Comparison of ENCODE assay signal across 10 cellular contexts in genomic region chr2:174596994-174597346, GRCh38. TPM values are rescaled to one million over a fixed set of nuclear protein-coding genes. Genes with fewer than 3 reads are reported as not detected.
DNase-seq lines count a peak whose midpoint lies in the region; ATAC-seq and TF ChIP-seq lines count a peak whose summit lies in the region.
"Had no signal": no experiment of that assay in that cellular context is flagged by ENCODE, and none has a peak within 500 bp of the region (broad histone marks: within the 10 kb centered on the region; RNA-seq: fewer than 3 reads in every experiment).

No MANE protein-coding gene starts in this region.

- H3K27ac ChIP-seq in right lobe of liver (peak overlapping the region; percentile 50 to 89 (median 60)), thymus (ENCODE audit: low read depth) (peak overlapping the region; percentile 73)

- ATAC-seq in right lobe of liver (no peak), HG03342 (IDR thresholded peaks at IDR 0.05; ENCODE audit: unreplicated experiment) (no peak)

- H3K4me1 Mint-ChIP-seq in activated naive CD4-positive, alpha-beta T cell treated with anti-CD3 and anti-CD28 coated beads for 36 hours (ENCODE audit: low read depth): peaks cover 50% of the 10 kb centered on the region
- H3K4me1 Mint-ChIP-seq in activated CD4-positive, alpha-beta memory T cell treated with anti-CD3 and anti-CD28 coated beads for 36 hours (ENCODE audit: low read depth): peaks cover 71% of the 10 kb centered on the region

- H3K4me3 Mint-ChIP-seq in activated naive CD4-positive, alpha-beta T cell treated with anti-CD3 and anti-CD28 coated beads for 36 hours: peak overlapping the region; percentile 78
- peak overlapping the region; percentile 81 for H3K4me3 Mint-ChIP-seq in activated CD4-positive, alpha-beta memory T cell treated with anti-CD3 and anti-CD28 coated beads for 36 hours

- H3K9me3 ChIP-seq in right lobe of liver (no peaks in the 10 kb centered on the region), thymus (ENCODE audit: control insufficient read depth) (no peaks in the 10 kb centered on the region)

- POLR2A ChIA-PET in activated CD4-positive, alpha-beta memory T cell treated with anti-CD3 and anti-CD28 coated beads for 36 hours (lab: Charles Lee): interaction anchor here (0.9 to 11.0 kb wide), 12 partner anchors 13 to 107 kb away, joined by 3 to 126 read pairs (median 6); no protein-coding TSS in a partner anchor

- H3K4me1 ChIP-seq in right lobe of liver (no peaks in the 10 kb centered on the region), thymus (ENCODE audit: control insufficient read depth, insufficient read depth, low read length) (peaks cover 25% of the 10 kb centered on the region)

- peak; percentile 3 for DNase-seq in activated naive CD4-positive, alpha-beta T cell treated with anti-CD3 and anti-CD28 coated beads for 36 hours
- no peak for DNase-seq in activated naive CD4-positive, alpha-beta T cell treated with Interleukin-2 at 50 U/mL for 16 hours
- no peak for DNase-seq in activated CD4-positive, alpha-beta memory T cell treated with anti-CD3 and anti-CD28 coated beads for 36 hours
- DNase-seq in right lobe of liver: no peak
- DNase-seq in HCEC 1CT: no peak
- DNase-seq in effector CD4-positive, alpha-beta T cell: no peak
- DNase-seq: NCI-H1105; stimulated activated CD4-positive, alpha-beta T cell treated with anti-CD3 and anti-CD28 coated beads, Interleukin-12 subunit alpha, Interleukin-12 subunit beta, amount 100 ng/mL, for 4 hours had no signal

- no peak for TF ChIP-seq CTCF in right lobe of liver (IDR thresholded peaks at IDR 0.05)

- H3K36me3 Mint-ChIP-seq in activated naive CD4-positive, alpha-beta T cell treated with anti-CD3 and anti-CD28 coated beads for 36 hours (ENCODE audit: low read depth): peaks cover 30% of the 10 kb centered on the region
- peaks cover 28% of the 10 kb centered on the region for H3K36me3 Mint-ChIP-seq in activated CD4-positive, alpha-beta memory T cell treated with anti-CD3 and anti-CD28 coated beads for 36 hours

- intact Hi-C loops in activated naive CD4-positive, alpha-beta T cell treated with anti-CD3 and anti-CD28 coated beads for 36 hours (cut with micrococcal nuclease): loop anchor here (1.0 to 2.0 kb wide), 4 partner anchors 11 to 572 kb away; partner anchors contain the start of gene ATF2
- intact Hi-C loops in activated CD4-positive, alpha-beta memory T cell treated with anti-CD3 and anti-CD28 coated beads for 36 hours (cut with micrococcal nuclease): loop anchor here (1.0 to 5.0 kb wide), 7 partner anchors 11 to 570 kb away; partner anchors contain the start of gene ATF2
- intact Hi-C loops in right lobe of liver (cut with DNase I): no loop called here

- no peaks in the 10 kb centered on the region for H3K27me3 ChIP-seq in right lobe of liver
- no peaks in the 10 kb centered on the region for H3K27me3 ChIP-seq in thymus (ENCODE audit: control insufficient read depth, insufficient read depth)

- peak overlapping the region; percentile 99 for H3K27ac Mint-ChIP-seq in activated naive CD4-positive, alpha-beta T cell treated with anti-CD3 and anti-CD28 coated beads for 36 hours
- H3K27ac Mint-ChIP-seq in activated CD4-positive, alpha-beta memory T cell treated with anti-CD3 and anti-CD28 coated beads for 36 hours: peak overlapping the region; percentile 98

- H3K36me3 ChIP-seq in right lobe of liver (no peaks in the 10 kb centered on the region), thymus (ENCODE audit: control insufficient read depth, insufficient read depth) (no peaks in the 10 kb centered on the region)

- WGBS in right lobe of liver (ENCODE audit: insufficient coverage, low coverage, low lambda C conversion rate, missing lambda C conversion rate): 44% methylated on average over 4 of the region's 4 CpGs
- WGBS in thymus: 39% methylated on average over 4 of the region's 4 CpGs

- CTCF ChIA-PET in activated naive CD4-positive, alpha-beta T cell treated with anti-CD3 and anti-CD28 coated beads for 36 hours (lab: Charles Lee): interaction anchor here (1.0 to 17.9 kb wide), 8 partner anchors 9 to 96 kb away, joined by 3 to 224 read pairs (median 7); no protein-coding TSS in a partner anchor
- CTCF ChIA-PET in activated CD4-positive, alpha-beta memory T cell treated with anti-CD3 and anti-CD28 coated beads for 36 hours (lab: Charles Lee): interaction anchor here (0.7 to 13.8 kb wide), 12 partner anchors 9 to 104 kb away, joined by 3 to 96 read pairs (median 3); no protein-coding TSS in a partner anchor

- H3K9me3 Mint-ChIP-seq in activated naive CD4-positive, alpha-beta T cell treated with anti-CD3 and anti-CD28 coated beads for 36 hours: peaks cover 3% of the 10 kb centered on the region
- H3K9me3 Mint-ChIP-seq in activated CD4-positive, alpha-beta memory T cell treated with anti-CD3 and anti-CD28 coated beads for 36 hours: no peaks in the 10 kb centered on the region

- TF ChIP-seq POLR2A in right lobe of liver (IDR thresholded peaks at IDR 0.05): no peak

- H3K4me3 ChIP-seq in right lobe of liver: peak overlapping the region in 2 of 3 donors; percentile 16 to 24
- peak overlapping the region; percentile 33 for H3K4me3 ChIP-seq in thymus (ENCODE audit: low read length)

- no peaks in the 10 kb centered on the region for H3K27me3 Mint-ChIP-seq in activated naive CD4-positive, alpha-beta T cell treated with anti-CD3 and anti-CD28 coated beads for 36 hours (ENCODE audit: low read depth)
- H3K27me3 Mint-ChIP-seq in activated CD4-positive, alpha-beta memory T cell treated with anti-CD3 and anti-CD28 coated beads for 36 hours: no peaks in the 10 kb centered on the region

RNA-seq across cellular contexts. Expression of gene WIPF1, which starts 0.6 kb away (rescaled TPM):
- 100 to 1,000 TPM; 167 TPM for total RNA-seq in activated naive CD4-positive, alpha-beta T cell treated with anti-CD3 and anti-CD28 coated beads for 36 hours
- 100 to 1,000 TPM; 170 to 183 TPM for total RNA-seq in activated CD4-positive, alpha-beta memory T cell treated with anti-CD3 and anti-CD28 coated beads for 36 hours
- 10 to 100 TPM in 1 of 6 experiments, 1 to 10 TPM in 5; 5.0 to 15.3 (median 7.1) TPM for total RNA-seq in right lobe of liver
- polyA plus RNA-seq in thymus: 65.0 TPM

Comparison
In these comparisons a context has a peak if more than half of its experiments do, and no peak if none do; other contexts are left out.
1. RNA of gene WIPF1, which starts 0.6 kb away (total RNA-seq): 170 to 183 TPM in activated CD4-positive, alpha-beta memory T cell treated with anti-CD3 and anti-CD28 coated beads for 36 hours and 167 TPM in activated naive CD4-positive, alpha-beta T cell treated with anti-CD3 and anti-CD28 coated beads for 36 hours; 5.0 to 15.3 TPM in right lobe of liver; every median in the first group is over 10 times any median in the second.
2. intact Hi-C loops: an anchor here in activated naive CD4-positive, alpha-beta T cell treated with anti-CD3 and anti-CD28 coated beads for 36 hours (1.0 to 2.0 kb wide) and activated CD4-positive, alpha-beta memory T cell treated with anti-CD3 and anti-CD28 coated beads for 36 hours (1.0 to 5.0 kb wide); none called in right lobe of liver.